9 cellular contexts compared by ENCODE assay signal in the genomic region with DNA sequence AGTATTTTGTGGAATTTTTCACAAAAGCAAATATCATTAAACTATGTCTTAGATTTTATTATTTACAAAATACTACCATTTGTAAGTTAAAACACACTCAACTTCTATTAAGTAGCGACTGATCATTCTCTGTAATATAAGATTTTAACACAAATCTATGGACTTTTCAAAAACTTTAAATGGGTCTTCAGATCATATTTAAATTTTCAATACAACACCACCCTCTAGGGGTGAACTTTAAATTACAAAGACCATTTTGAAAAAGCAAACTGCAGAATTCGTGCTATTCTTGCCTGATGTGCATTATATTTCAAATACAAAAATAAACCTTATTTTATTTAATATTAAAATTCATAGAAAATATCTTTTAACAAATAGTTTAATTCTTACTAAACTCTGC. TPM values are rescaled to one million over a fixed set of nuclear protein-coding genes. Genes with fewer than 3 reads are reported as not detected.
DNase-seq lines count a peak whose midpoint lies in the region; ATAC-seq and TF ChIP-seq lines count a peak whose summit lies in the region.
"Had no signal": no experiment of that assay in that cellular context is flagged by ENCODE, and none has a peak within 500 bp of the region (broad histone marks: within the 10 kb centered on the region; RNA-seq: fewer than 3 reads in every experiment).

No MANE protein-coding gene starts in this region.

- H3K27me3 ChIP-seq in Panc1 (ENCODE audit: control insufficient read depth, insufficient read depth, low read length) (no peaks in the 10 kb centered on the region), stomach (no peaks in the 10 kb centered on the region)

- H3K4me3 ChIP-seq in Panc1 (ENCODE audit: low read depth in 2 of 2, low read length in 2 of 2) (no peak overlapping the region), stomach (no peak overlapping the region)

- H3K27ac ChIP-seq in Panc1 (ENCODE audit: low read length) = no peak overlapping the region; the same call in 1 of the 2 replicates
- no peak overlapping the region for H3K27ac ChIP-seq in stomach

- POLR2A ChIA-PET in Panc1 (lab: Charles Lee) = interaction anchor here (0.5 to 0.7 kb wide), 2 partner anchors 54 to 201 kb away, joined by 3 to 7 read pairs; no protein-coding TSS in a partner anchor

- 9 to 19% (median 16%) methylated on average over 2 of the region's 2 CpGs for WGBS in stomach, 5 donors

- no peak for TF ChIP-seq POLR2A in stomach (IDR thresholded peaks at IDR 0.05)

- ATAC-seq in Panc1 = no peak
- no peak for ATAC-seq in GM18867 (IDR thresholded peaks at IDR 0.05; ENCODE audit: unreplicated experiment)

- no TSS peak for BruUV-seq in Panc1 (replicated peaks; lab: Mats Ljungman, UMichigan)

- intact Hi-C loops in Panc1 (cut with micrococcal nuclease; ENCODE audit: unreplicated experiment) (loop anchor here (2.0 kb wide), 1 partner anchor 273 kb away; no protein-coding TSS in a partner anchor), stomach (cut with DNase I; ENCODE audit: low total_unique reads) (loop anchor here (5.0 kb wide), 1 partner anchor 270 kb away; no protein-coding TSS in a partner anchor)

- H3K36me3 ChIP-seq in Panc1 (ENCODE audit: control insufficient read depth, insufficient read depth, low read length) (no peaks in the 10 kb centered on the region), stomach (no peaks in the 10 kb centered on the region)

- TF ChIP-seq EP300 in stomach (IDR thresholded peaks at IDR 0.05) = no peak

- no peaks in the 10 kb centered on the region for H3K9me3 ChIP-seq in Panc1 (ENCODE audit: control insufficient read depth, insufficient read depth, low read depth, low read length)
- no peaks in the 10 kb centered on the region for H3K9me3 ChIP-seq in stomach

- in situ Hi-C loops in Panc1 (cut with HindIII; ENCODE audit: low pct_unique_long_range_greater_than_20kb, low sequenced_read_pairs) = no loop called here

- H3K4me1 ChIP-seq in Panc1 (ENCODE audit: control insufficient read depth, insufficient read depth, low read length) = peaks cover 12% of the 10 kb centered on the region
- H3K4me1 ChIP-seq in stomach = peaks cover 0 to 35% (median 18%) of the 10 kb centered on the region in 4 donors

- CTCF ChIA-PET in Panc1 (lab: Charles Lee) = interaction anchor here (0.5 to 0.8 kb wide), 3 partner anchors 220 to 271 kb away, joined by 3 to 7 read pairs (median 4); no protein-coding TSS in a partner anchor

- TF ChIP-seq CTCF in Panc1 (IDR thresholded peaks at IDR 0.05) = peak; percentile 25; the same call in 1 of the 2 replicates
- peak in 4 of 7 experiments; percentile 14 to 69 (median 34) for TF ChIP-seq CTCF in stomach (IDR thresholded peaks at IDR 0.05)

- peak; percentile 13 for DNase-seq in NCI-H146 (lab: John Stamatoyannopoulos, UW)
- no peak for DNase-seq in NCI-H146 treated with DMSO at 0.1 percent for 48 hours (lab: John Stamatoyannopoulos, UW; ENCODE audit: unreplicated experiment)
- DNase-seq in Panc1 (ENCODE audit: low read depth, low spot score) = no peak
- DNase-seq in fibroblast of peridontal ligament (ENCODE audit: extremely low read depth) = peak; percentile 78
- DNase-seq in stomach = no peak
- no peak for DNase-seq in HK-2 (ENCODE audit: unreplicated experiment)
- DNase-seq in NK-92 treated with Interleukin-12 subunit alpha and Interleukin-12 subunit beta, amount 100 ng/mL, for 24 hours (lab: John Stamatoyannopoulos, UW) = no peak
- DNase-seq: T-cell had no signal

RNA-seq across cellular contexts. Expression of a gene that starts 8.2 kb away (rescaled TPM):
- 66.0 TPM for total RNA-seq in Panc1 (2021; ENCODE audit: unreplicated experiment)
- polyA plus RNA-seq in Panc1 (2012; ENCODE audit: insufficient read length) = 61.2 TPM
- total RNA-seq in stomach = 100 to 1,000 TPM in 2 of 5 donors, 10 to 100 TPM in 3; 15.2 to 147 (median 53.8) TPM
- 10 to 100 TPM; 18.9 to 33.9 (median 26.0) TPM for polyA plus RNA-seq in stomach

Comparison
In these comparisons a context has a peak if more than half of its experiments do, and no peak if none do; other contexts are left out.
1. DNase-seq: peak in NCI-H146 (single experiment) and fibroblast of peridontal ligament (single experiment); none in NCI-H146 treated with DMSO at 0.1 percent for 48 hours (single experiment), Panc1 (single experiment), stomach (single experiment), HK-2 (single experiment) and NK-92 treated with Interleukin-12 subunit alpha and Interleukin-12 subunit beta, amount 100 ng/mL, for 24 hours (single experiment).